7 cellular contexts compared by ENCODE assay signal in the genomic region with DNA sequence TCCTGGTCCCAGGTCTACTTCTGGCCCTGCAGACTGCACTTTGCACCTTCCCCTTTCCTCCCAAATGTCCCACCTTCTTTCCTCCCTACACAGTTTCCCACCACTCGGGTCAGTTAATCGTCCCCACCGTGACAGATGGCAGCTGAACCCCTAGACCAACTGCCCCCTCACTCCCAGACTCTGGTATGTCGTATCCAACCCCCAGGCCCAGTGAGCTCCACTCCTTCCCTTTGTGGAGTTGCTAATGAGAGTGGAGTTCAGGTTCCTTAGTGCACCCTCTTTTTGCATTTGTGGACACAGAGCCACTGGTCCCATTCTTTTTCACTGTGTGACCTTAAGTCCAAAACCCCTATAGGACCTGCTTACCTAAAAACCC. TPM values are rescaled to one million over a fixed set of nuclear protein-coding genes. Genes with fewer than 3 reads are reported as not detected.
DNase-seq lines count a peak whose midpoint lies in the region; ATAC-seq, FAIRE-seq and TF ChIP-seq lines count a peak whose summit lies in the region.

No MANE protein-coding gene starts in this region.

- 0 out of 2 replicates have a peak overlapping the region, but pooled peaks have one; percentile 92 for H3K4me2 ChIP-seq in HepG2 (ENCODE audit: low read depth, low read length)

- WGBS in HUES64, result 31% methylated on average over 4 of the region's 4 CpGs
- WGBS in HepG2 (ENCODE audit: low lambda C conversion rate), result 5% methylated on average over 4 of the region's 4 CpGs

- peaks cover 73% of the 10 kb centered on the region for H3K4me1 Mint-ChIP-seq in activated naive CD8-positive, alpha-beta T cell treated with anti-CD3 and anti-CD28 coated beads for 36 hours
- peaks cover 39 to 63% of the 10 kb centered on the region in 2 donors for H3K4me1 Mint-ChIP-seq in stimulated activated naive B cell treated with anti-CD40 and anti-IgM and Interleukin-4, amounts not matched to agents 10 μg/mL and 1 μg/mL and 100 μg/mL, for 72 hours

- H3K4me1 ChIP-seq in HUES64 (ENCODE audit: insufficient read depth, low read length), result peaks cover 15% of the 10 kb centered on the region
- H3K4me1 ChIP-seq in HepG2 (ENCODE audit: insufficient read depth, low read length), result peaks cover 11% of the 10 kb centered on the region

- peak overlapping the region; percentile 85 for H3K4me3 Mint-ChIP-seq in activated naive CD8-positive, alpha-beta T cell treated with anti-CD3 and anti-CD28 coated beads for 36 hours
- peak overlapping the region; percentile 70 to 86 for H3K4me3 Mint-ChIP-seq in stimulated activated naive B cell treated with anti-CD40 and anti-IgM and Interleukin-4, amounts not matched to agents 10 μg/mL and 1 μg/mL and 100 μg/mL, for 72 hours

- no peak for DNase-seq in activated naive CD8-positive, alpha-beta T cell treated with anti-CD3 and anti-CD28 coated beads for 36 hours
- DNase-seq in HepG2 (ENCODE audit: low spot score) (no peak), sciatic nerve (ENCODE audit: low spot score) (no peak), midbrain (lab: John Stamatoyannopoulos, UW) (no peak), NAMALWA (ENCODE audit: low spot score) (no peak)
- DNase-seq in stimulated activated naive B cell treated with anti-CD40 and anti-IgM and Interleukin-4, amounts not matched to agents 10 μg/mL and 1 μg/mL and 100 μg/mL, for 72 hours, result no peak

- H3K36me3 ChIP-seq in HUES64 (ENCODE audit: insufficient read depth, low read length) (no peaks in the 10 kb centered on the region), HepG2 (replicated peaks in 1 of 2; ENCODE audit: control insufficient read depth in 1 of 2, insufficient read depth in 2 of 2, low read length in 2 of 2) (no peaks in the 10 kb centered on the region)

- H3K27ac Mint-ChIP-seq in activated naive CD8-positive, alpha-beta T cell treated with anti-CD3 and anti-CD28 coated beads for 36 hours, result peak overlapping the region; percentile 71
- H3K27ac Mint-ChIP-seq in stimulated activated naive B cell treated with anti-CD40 and anti-IgM and Interleukin-4, amounts not matched to agents 10 μg/mL and 1 μg/mL and 100 μg/mL, for 72 hours, result peak overlapping the region; percentile 10

- peaks cover 8% of the 10 kb centered on the region for H3K27me3 Mint-ChIP-seq in activated naive CD8-positive, alpha-beta T cell treated with anti-CD3 and anti-CD28 coated beads for 36 hours
- H3K27me3 Mint-ChIP-seq in stimulated activated naive B cell treated with anti-CD40 and anti-IgM and Interleukin-4, amounts not matched to agents 10 μg/mL and 1 μg/mL and 100 μg/mL, for 72 hours, result peaks cover 46 to 52% of the 10 kb centered on the region in 2 donors

- no peaks in the 10 kb centered on the region for H3K36me3 Mint-ChIP-seq in activated naive CD8-positive, alpha-beta T cell treated with anti-CD3 and anti-CD28 coated beads for 36 hours
- H3K36me3 Mint-ChIP-seq in stimulated activated naive B cell treated with anti-CD40 and anti-IgM and Interleukin-4, amounts not matched to agents 10 μg/mL and 1 μg/mL and 100 μg/mL, for 72 hours, result no peaks in the 10 kb centered on the region

- no peak for TF ChIP-seq CTCF in HepG2 (CRISPR knock-in tag; IDR thresholded peaks at IDR 0.05)

- no peak overlapping the region for H2AFZ ChIP-seq in HepG2 (ENCODE audit: low read length)

- H3K27ac ChIP-seq in HUES64 (ENCODE audit: low read depth, low read length) (no peak overlapping the region), HepG2 (ENCODE audit: extremely low read length, insufficient read depth, low read length) (no peak overlapping the region)

- no peaks in the 10 kb centered on the region for H3K79me2 ChIP-seq in HepG2 (ENCODE audit: insufficient read depth, low read length)

- CTCF ChIA-PET in HepG2 (lab: Yijun Ruan, JAX; ENCODE audit: low intra/inter-chr PET ratio, low total read pairs), result interaction anchor here (1.3 kb wide), 1 partner anchor 178 kb away, joined by 4 read pairs; no protein-coding TSS in a partner anchor

- H3K9ac ChIP-seq in HUES64 (ENCODE audit: low read depth, low read length), result no peak overlapping the region
- H3K9ac ChIP-seq in HepG2 (ENCODE audit: insufficient read depth, low read depth, low read length), result no peak overlapping the region

- intact Hi-C loops in HepG2 (cut with micrococcal nuclease; ENCODE audit: unreplicated experiment), result loop anchor here (5.0 kb wide), 1 partner anchor 179 kb away; no protein-coding TSS in a partner anchor
- intact Hi-C loops in sciatic nerve (cut with DNase I), result no loop called here

- TF ChIP-seq POLR2A in HepG2 (IDR thresholded peaks at IDR 0.05; ENCODE audit: insufficient read depth in 1 of 2, low read depth in 2 of 2, low read length in 2 of 2), result no peak

- ATAC-seq in HepG2, result no peak
- ATAC-seq in stimulated activated naive B cell treated with anti-CD40 and anti-IgM and Interleukin-4, amounts not matched to agents 10 μg/mL and 1 μg/mL and 100 μg/mL, for 72 hours (replicated peaks), result no peak
- no peak for ATAC-seq in sciatic nerve

- H4K20me1 ChIP-seq in HepG2 (ENCODE audit: insufficient read depth, low read length), result no peaks in the 10 kb centered on the region

- POLR2A ChIA-PET in HepG2 (lab: Yijun Ruan, JAX), result no interaction called here

- H3K9me3 Mint-ChIP-seq in activated naive CD8-positive, alpha-beta T cell treated with anti-CD3 and anti-CD28 coated beads for 36 hours, result no peaks in the 10 kb centered on the region
- H3K9me3 Mint-ChIP-seq in stimulated activated naive B cell treated with anti-CD40 and anti-IgM and Interleukin-4, amounts not matched to agents 10 μg/mL and 1 μg/mL and 100 μg/mL, for 72 hours, result no peaks in the 10 kb centered on the region

- no peaks in the 10 kb centered on the region for H3K9me3 ChIP-seq in HUES64 (ENCODE audit: insufficient read depth, low read depth, low read length)
- H3K9me3 ChIP-seq in HepG2 (ENCODE audit: low read length), result no peaks in the 10 kb centered on the region

- BruUV-seq in HepG2 (replicated peaks; lab: Mats Ljungman, UMichigan), result no TSS peak

- FAIRE-seq in HepG2 (lab: Jason Lieb, UNC), result no peak

- in situ Hi-C loops in HepG2 (cut with HindIII; ENCODE audit: extremely low pct_ligation_motif_present, low pct_unique_long_range_greater_than_20kb), result loop anchor here (25.0 kb wide), 1 partner anchor 194 kb away; a partner anchor contains a TSS

- no peak for TF ChIP-seq RAD21 in HepG2 (CRISPR knock-in tag; IDR thresholded peaks at IDR 0.05)

- H3K4me3 ChIP-seq in HUES64 (ENCODE audit: low read length), result peak overlapping the region; percentile 68
- H3K4me3 ChIP-seq in HepG2 (replicated peaks in 1 of 3; ENCODE audit: insufficient read depth in 1 of 3, low read depth in 2 of 3, low read length in 3 of 3), result no peak overlapping the region; a peak in 1 of 6 replicates

- H3K27me3 ChIP-seq in HUES64 (ENCODE audit: insufficient read depth, low read length) (peaks cover 51% of the 10 kb centered on the region), HepG2 (ENCODE audit: control insufficient read depth in 1 of 2, insufficient read depth in 2 of 2, low read length in 2 of 2) (peaks cover 12 to 51% of the 10 kb centered on the region in 2 experiments)

- TF ChIP-seq EP300 in HepG2 (IDR thresholded peaks at IDR 0.05; ENCODE audit: low read depth in 2 of 2, low read length in 2 of 2) (no peak), HepG2 (CRISPR knock-in tag; IDR thresholded peaks at IDR 0.05; ENCODE audit: borderline replicate concordance) (no peak)

RNA-seq across cellular contexts. Expression of a gene that starts 1.8 kb away (rescaled TPM):
- 4.5 TPM for polyA plus RNA-seq in HUES64 (2013, experiment 1 of 2)
- 6.4 TPM for polyA plus RNA-seq in HUES64 (2013, experiment 2 of 2)
- 1 to 10 TPM; 5.1 to 5.3 TPM for total RNA-seq in activated naive CD8-positive, alpha-beta T cell treated with anti-CD3 and anti-CD28 coated beads for 36 hours
- total RNA-seq in HepG2 (2016; rRNA removed; fragmentation: Illumina TruSeq; extraction: Trizol) (0.15 and 0.49 TPM in 2 replicates), sciatic nerve (29.4 TPM)
- total RNA-seq in HepG2 (2016; cell fraction: cytosol; rRNA removed; fragmentation: Illumina TruSeq; extraction: Trizol; ENCODE audit: low read depth), result 0.26 and 0.30 TPM in 2 replicates
- total RNA-seq in HepG2 (2016; cell fraction: insoluble cytoplasmic fraction; rRNA removed; fragmentation: Illumina TruSeq; extraction: Trizol), result 0.32 and 0.39 TPM in 2 replicates
- 0.31 and 0.69 TPM in 2 replicates for total RNA-seq in HepG2 (2016; cell fraction: membrane; rRNA removed; fragmentation: Illumina TruSeq; extraction: Trizol)
- total RNA-seq in HepG2 (2016; cell fraction: nucleus; rRNA removed; fragmentation: Illumina TruSeq; extraction: Trizol), result 0.25 and 0.50 TPM in 2 replicates
- 0.18 and 0.39 TPM in 2 replicates for polyA plus RNA-seq in HepG2 (2011; rRNA removed)
- polyA plus RNA-seq in HepG2 (2011; cell fraction: cytosol; rRNA removed), result 0.30 and 0.31 TPM in 2 replicates
- polyA plus RNA-seq in HepG2 (2011; cell fraction: nucleus; rRNA removed), result 0.23 and 0.45 TPM in 2 replicates
- 0.08 and 0.34 TPM in 2 replicates for polyA plus RNA-seq in HepG2 (2012)
- polyA plus RNA-seq in HepG2 (2016; cell fraction: cytosol; fragmentation: Illumina TruSeq; extraction: Trizol; ENCODE audit: low read depth), result 0.11 and 0.33 TPM in 2 replicates
- 0.90 and 1.0 TPM in 2 replicates for polyA plus RNA-seq in HepG2 (2016; cell fraction: insoluble cytoplasmic fraction; fragmentation: Illumina TruSeq; extraction: Trizol; ENCODE audit: low read depth)
- polyA plus RNA-seq in HepG2 (2016; cell fraction: membrane; fragmentation: Illumina TruSeq; extraction: Trizol; ENCODE audit: low read depth), result 0.25 and 0.31 TPM in 2 replicates
- 0.79 TPM in 1 of 2 replicates, not detected in the other for polyA plus RNA-seq in HepG2 (2016; cell fraction: nucleus; fragmentation: Illumina TruSeq; extraction: Trizol; ENCODE audit: insufficient read depth, low read depth)
- polyA minus RNA-seq in HepG2 (2011; rRNA and poly(A)+ RNA removed; ENCODE audit: low replicate concordance), result 0.16 and 0.40 TPM in 2 replicates
- polyA minus RNA-seq in HepG2 (2011; cell fraction: cytosol; rRNA and poly(A)+ RNA removed), result not detected in 2 replicates
- 0.26 TPM in 1 of 2 replicates, not detected in the other for polyA minus RNA-seq in HepG2 (2011; cell fraction: nucleus; rRNA and poly(A)+ RNA removed)
